19 cellular contexts compared by ENCODE assay signal in genomic region chr12:230925-231671, GRCh38. TPM values are rescaled to one million over a fixed set of nuclear protein-coding genes. Genes with fewer than 3 reads are reported as not detected.
DNase-seq lines count a peak whose midpoint lies in the region; ATAC-seq, FAIRE-seq and TF ChIP-seq lines count a peak whose summit lies in the region.
"Had no signal": no experiment of that assay in that cellular context is flagged by ENCODE, and none has a peak within 500 bp of the region (broad histone marks: within the 10 kb centered on the region; RNA-seq: fewer than 3 reads in every experiment).

No MANE protein-coding gene starts in this region.

- no peak overlapping the region for H2BK5ac ChIP-seq in H1 (ENCODE audit: low read depth, low read length)

- no peak overlapping the region; the same call in 1 of the 2 replicates for H3K18ac ChIP-seq in H1 (ENCODE audit: extremely low read depth, low read length)

- no peak overlapping the region for H4K91ac ChIP-seq in H1 (replicated peaks; ENCODE audit: insufficient read length, low read length)

- no peak for TF ChIP-seq RAD21 in H1 (IDR thresholded peaks at IDR 0.05 in 1 of 2, conservative IDR thresholded peaks at IDR 0.05 in 1 of 2; ENCODE audit: low read depth in 2 of 2, low read length in 2 of 2)

- H3K4me1 ChIP-seq in mammary epithelial cell (ENCODE audit: insufficient read depth, low read length) = no peaks in the 10 kb centered on the region
- H3K4me1 ChIP-seq in H1 (replicated peaks in 1 of 4; ENCODE audit: control insufficient read depth in 3 of 4, insufficient read depth in 4 of 4, low read length in 3 of 4) = peaks cover 0 to 14% (median 5%) of the 10 kb centered on the region in 4 experiments; a peak in 5 of 7 replicates
- no peaks in the 10 kb centered on the region for H3K4me1 ChIP-seq in small intestine (ENCODE audit: control insufficient read depth in 2 of 2, insufficient read depth in 1 of 2, low read depth in 1 of 2, low read length in 1 of 2)
- H3K4me1 ChIP-seq: breast epithelium, left lung, suprapubic skin had no signal

- no peak overlapping the region for H2BK15ac ChIP-seq in H1 (ENCODE audit: low read length)

- H3K9me3 ChIP-seq in mammary epithelial cell (replicated peaks; ENCODE audit: insufficient read depth, low read length) (no peaks in the 10 kb centered on the region), H1 (ENCODE audit: insufficient read depth in 2 of 2, low read depth in 1 of 2, low read length in 1 of 2) (peaks cover 3 to 4% of the 10 kb centered on the region in 2 experiments; a peak in 3 of 4 replicates), small intestine (ENCODE audit: control insufficient read depth, low read depth) (peaks cover 4% of the 10 kb centered on the region)

- no peaks in the 10 kb centered on the region for H3K79me2 ChIP-seq in mammary epithelial cell (ENCODE audit: insufficient read depth, low read length)
- no peaks in the 10 kb centered on the region for H3K79me2 ChIP-seq in H1 (ENCODE audit: control insufficient read depth in 1 of 2, insufficient read depth in 2 of 2, low read length in 2 of 2)

- no peak overlapping the region for H2BK120ac ChIP-seq in H1 (replicated peaks; ENCODE audit: low read depth, low read length)

- peaks cover 2% of the 10 kb centered on the region for H3K27me3 ChIP-seq in mammary epithelial cell (ENCODE audit: insufficient read depth, low read length)
- H3K27me3 ChIP-seq in H1 (replicated peaks in 1 of 4; ENCODE audit: control insufficient read depth in 3 of 4, extremely low read depth in 1 of 4, insufficient read depth in 3 of 4, low read length in 3 of 4) = peaks cover 0 to 2% (median 0%) of the 10 kb centered on the region in 4 experiments; a peak in 3 of 7 replicates
- H3K27me3 ChIP-seq in small intestine (ENCODE audit: control insufficient read depth in 2 of 2, insufficient read depth in 2 of 2, low read length in 2 of 2) = peaks cover 0 to 6% of the 10 kb centered on the region in 2 donors
- H3K27me3 ChIP-seq: breast epithelium had no signal

- no peaks in the 10 kb centered on the region for H4K20me1 ChIP-seq in mammary epithelial cell (ENCODE audit: insufficient read depth, low read length)
- no peaks in the 10 kb centered on the region for H4K20me1 ChIP-seq in H1 (replicated peaks in 1 of 2; ENCODE audit: control insufficient read depth in 1 of 2, insufficient read depth in 2 of 2, low read length in 2 of 2)

- no peak for TF ChIP-seq CTCF in mammary epithelial cell (conservative IDR thresholded peaks at IDR 0.05 in 1 of 2, IDR thresholded peaks at IDR 0.05 in 1 of 2; ENCODE audit: extremely low read depth in 1 of 2, insufficient read depth in 1 of 2, low read depth in 1 of 2, low read length in 2 of 2)
- no peak for TF ChIP-seq CTCF in MCF 10A (IDR thresholded peaks at IDR 0.05; ENCODE audit: unreplicated experiment)
- no peak for TF ChIP-seq CTCF in H1 (IDR thresholded peaks at IDR 0.05; ENCODE audit: control extremely low read depth in 1 of 3, insufficient read depth in 1 of 3, low read depth in 1 of 3, low read length in 3 of 3)

- no peak overlapping the region for H3K4me3 ChIP-seq in mammary epithelial cell (replicated peaks in 1 of 3; ENCODE audit: insufficient read depth in 1 of 3, low read depth in 2 of 3, low read length in 3 of 3)
- H3K4me3 ChIP-seq in H1 (ENCODE audit: extremely low read depth in 1 of 4, insufficient read depth in 2 of 4, low read depth in 3 of 4, low read length in 4 of 4) = no peak overlapping the region; a peak in 1 of 8 replicates
- no peak overlapping the region for H3K4me3 ChIP-seq in small intestine (ENCODE audit: low read depth in 1 of 2, low read length in 2 of 2)
- H3K4me3 ChIP-seq: breast epithelium, left lung, suprapubic skin had no signal

- CTCF ChIA-PET in mammary epithelial cell (lab: Charles Lee; ENCODE audit: low non-redundant PET) = no interaction called here
- CTCF ChIA-PET in MCF 10A (lab: Yijun Ruan, JAX) = interaction anchor here (0.6 to 1.2 kb wide), 3 partner anchors 9 to 124 kb away, joined by 3 to 5 read pairs (median 3); no protein-coding TSS in a partner anchor
- CTCF ChIA-PET in H1 (lab: Charles Lee; ENCODE audit: partially characterized antibody) = interaction anchor here (1.4 to 8.6 kb wide), 3 partner anchors 11 to 32 kb away, joined by 3 to 101 read pairs (median 5); no protein-coding TSS in a partner anchor

- POLR2A ChIA-PET in MCF 10A (lab: Yijun Ruan, JAX) (no interaction called here), H1 (lab: Charles Lee; ENCODE audit: partially characterized antibody) (interaction anchor here (0.8 to 0.9 kb wide), 3 partner anchors 11 to 52 kb away, joined by 3 read pairs; no protein-coding TSS in a partner anchor)

- no peaks in the 10 kb centered on the region for H3K4me1 Mint-ChIP-seq in MCF 10A (ENCODE audit: insufficient read depth, unreplicated experiment)
- H3K4me1 Mint-ChIP-seq: naive B cell had no signal

- H3K27ac ChIP-seq in mammary epithelial cell (ENCODE audit: insufficient read depth, low read depth, low read length) (no peak overlapping the region), H1 (ENCODE audit: low read depth, low read length) (no peak overlapping the region), small intestine (ENCODE audit: low read depth in 1 of 2, low read length in 1 of 2) (no peak overlapping the region)
- H3K27ac ChIP-seq: breast epithelium, left lung, suprapubic skin had no signal

- H3K4me2 ChIP-seq in mammary epithelial cell (ENCODE audit: insufficient read depth, low read depth, low read length) (no peak overlapping the region), H1 (ENCODE audit: insufficient read depth in 1 of 2, low read depth in 2 of 2, low read length in 2 of 2) (no peak overlapping the region)

- no peak overlapping the region for H3K27ac Mint-ChIP-seq in MCF 10A (ENCODE audit: low read depth, unreplicated experiment)
- H3K27ac Mint-ChIP-seq: activated naive CD4-positive, alpha-beta T cell treated with anti-CD3 and anti-CD28 coated beads for 36 hours; CD4-positive, alpha-beta T cell; naive B cell had no signal

- no peaks in the 10 kb centered on the region for H3K79me1 ChIP-seq in H1 (ENCODE audit: low read depth, low read length)

- no peak overlapping the region for H3K23ac ChIP-seq in H1 (ENCODE audit: insufficient read length)

- no peak for TF ChIP-seq POLR2A in H1 (IDR thresholded peaks at IDR 0.05; ENCODE audit: control extremely low read depth in 1 of 2, low read depth in 2 of 2, low read length in 2 of 2)

- H3K9me3 Mint-ChIP-seq in MCF 10A (ENCODE audit: unreplicated experiment) = peaks cover 14% of the 10 kb centered on the region

- no peak overlapping the region for H2BK20ac ChIP-seq in H1 (ENCODE audit: low read length)

- no peak overlapping the region for H3K14ac ChIP-seq in H1 (ENCODE audit: insufficient read length)

- peaks cover 66% of the 10 kb centered on the region for H3K27me3 Mint-ChIP-seq in MCF 10A (ENCODE audit: insufficient read depth, unreplicated experiment)
- H3K27me3 Mint-ChIP-seq: CD4-positive, alpha-beta T cell had no signal

- no peak overlapping the region for H3K56ac ChIP-seq in H1 (replicated peaks; ENCODE audit: insufficient read length, low read depth, low read length)

- intact Hi-C loops in mammary epithelial cell (cut with micrococcal nuclease) = no loop called here
- intact Hi-C loops in MCF 10A (cut with micrococcal nuclease) = no loop called here

- no peaks in the 10 kb centered on the region for H3K36me3 ChIP-seq in mammary epithelial cell (ENCODE audit: insufficient read depth, low read length)
- H3K36me3 ChIP-seq in H1 (ENCODE audit: control insufficient read depth in 2 of 4, insufficient read depth in 4 of 4, low read length in 3 of 4) = no peaks in the 10 kb centered on the region
- H3K36me3 ChIP-seq in small intestine (ENCODE audit: control insufficient read depth in 2 of 2, insufficient read depth in 2 of 2, low read length in 2 of 2) = no peaks in the 10 kb centered on the region
- H3K36me3 ChIP-seq: breast epithelium, left lung, suprapubic skin had no signal

- no peak for ATAC-seq in HG03442 (IDR thresholded peaks at IDR 0.05; ENCODE audit: unreplicated experiment)
- ATAC-seq: activated CD4-positive, CD25-positive, alpha-beta regulatory T cell treated with anti-CD3 and anti-CD28 coated beads, Interleukin-2, amount 50 U/mL, for 24 hours; left lung had no signal

- FAIRE-seq in H1 (lab: Jason Lieb, UNC) (no peak), small intestine (lab: Jason Lieb, UNC) (no peak)

- H2AK5ac ChIP-seq in H1 (ENCODE audit: low read depth, low read length) = no peak overlapping the region

- no peak overlapping the region for H4K8ac ChIP-seq in H1 (ENCODE audit: extremely low read depth, insufficient read depth, low read length)

- in situ Hi-C loops in mammary epithelial cell (cut with MboI; ENCODE audit: low sequenced_read_pairs in 2 of 2) = no loop called here

- no peak overlapping the region for H2BK12ac ChIP-seq in H1 (ENCODE audit: low read depth, low read length)

- TF ChIP-seq EP300 in H1 (IDR thresholded peaks at IDR 0.05; ENCODE audit: borderline replicate concordance in 1 of 2, low read depth in 2 of 2, low read length in 2 of 2) = no peak

- no peak for DNase-seq in mammary epithelial cell
- no peak for DNase-seq in MCF 10A (ENCODE audit: unreplicated experiment)
- DNase-seq in H1 (ENCODE audit: low read depth in 1 of 2, low spot score in 2 of 2) = no peak
- peak; percentile 25 for DNase-seq in occipital lobe (lab: John Stamatoyannopoulos, UW)
- DNase-seq in small intestine = no peak
- DNase-seq in amniotic stem cell (lab: John Stamatoyannopoulos, UW) = no peak
- no peak for DNase-seq in stimulated activated naive CD4-positive, alpha-beta T cell (lab: John Stamatoyannopoulos, UW)
- DNase-seq: activated naive CD4-positive, alpha-beta T cell treated with anti-CD3 and anti-CD28 coated beads for 36 hours; CD4-positive, alpha-beta T cell; left lung; naive B cell; NCI-H446; SHP77 treated with DMSO at 0.1 percent for 48 hours; T-helper 2 cell had no signal

- dilution Hi-C loops in mammary epithelial cell (cut with HindIII; ENCODE audit: low sequenced_read_pairs) = loop anchor here (5.0 kb wide), 1 partner anchor 44 kb away; no protein-coding TSS in a partner anchor

- no peaks in the 10 kb centered on the region for H3K36me3 Mint-ChIP-seq in MCF 10A (ENCODE audit: insufficient read depth, unreplicated experiment)

- no peak overlapping the region for H3K4me3 Mint-ChIP-seq in MCF 10A (ENCODE audit: unreplicated experiment)
- H3K4me3 Mint-ChIP-seq: activated naive CD4-positive, alpha-beta T cell treated with anti-CD3 and anti-CD28 coated beads for 36 hours; CD4-positive, alpha-beta T cell; naive B cell had no signal

- no peak overlapping the region for H4K5ac ChIP-seq in H1 (ENCODE audit: insufficient read length, low read depth, low read length)

- H2AFZ ChIP-seq in mammary epithelial cell (ENCODE audit: low read depth, low read length) = peak overlapping the region; percentile 3
- H2AFZ ChIP-seq in H1 (ENCODE audit: low read length) = peak overlapping the region; percentile 16; the same call in 1 of the 2 replicates

- H3K9ac ChIP-seq in mammary epithelial cell (ENCODE audit: insufficient read depth, low read length) (no peak overlapping the region), H1 (replicated peaks in 1 of 4; ENCODE audit: extremely low read depth in 1 of 4, low read depth in 3 of 4, low read length in 3 of 4) (no peak overlapping the region; a peak in 1 of 7 replicates)

- WGBS in mammary epithelial cell (ENCODE audit: low coverage, missing lambda C conversion rate) = 22% methylated on average over 13 of the region's 14 CpGs
- 62% methylated on average over 10 of the region's 14 CpGs; no CpG with 5 or more reads in 1 of the 2 experiments for WGBS in H1 (ENCODE audit: extremely low coverage in 1 of 2, insufficient coverage in 1 of 2, insufficient read length in 1 of 2, insufficient replicate concordance in 2 of 2, low coverage in 1 of 2, low lambda C conversion rate in 2 of 2, missing lambda C conversion rate in 1 of 2), 2 experiments
- 65 to 71% (median 67%) methylated on average over 14 of the region's 14 CpGs for WGBS in small intestine, 3 donors

- BruUV-seq in mammary epithelial cell (replicated peaks; lab: Mats Ljungman, UMichigan) (no TSS peak), MCF 10A (replicated peaks; lab: Mats Ljungman, UMichigan) (no TSS peak)

- no peaks in the 10 kb centered on the region for H3K23me2 ChIP-seq in H1 (ENCODE audit: low read depth, low read length)

- H3K4ac ChIP-seq in H1 (replicated peaks; ENCODE audit: insufficient read length, low read depth, low read length) = no peak overlapping the region

RNA-seq across cellular contexts. Expression of gene SLC6A12, which starts 17.1 kb away (rescaled TPM):
- total RNA-seq in mammary epithelial cell = under 1 TPM in 1 of 2 donors, not detected in 1; 0.17 TPM
- not detected for polyA plus RNA-seq in mammary epithelial cell
- not detected for polyA minus RNA-seq in mammary epithelial cell
- total RNA-seq in MCF 10A (2022) = not detected in 2 replicates
- 0.65 and 1.1 TPM in 2 replicates for total RNA-seq in H1 (2021; fragmentation: NEBNext Ultra II Directional; extraction: Animal tissue kit (Norgen Biotek cat#: 25700))
- polyA plus RNA-seq in H1 (2011; rRNA removed) = 0.63 and 0.70 TPM in 2 replicates
- 0.44 TPM for polyA plus RNA-seq in H1 (2011; cell fraction: cytosol; rRNA removed)
- polyA plus RNA-seq in H1 (2011; cell fraction: nucleus; rRNA removed) = 1.6 TPM
- 0.33 to 1.2 TPM (median 0.91 TPM) in 4 replicates for polyA plus RNA-seq in H1 (2012, experiment 1 of 2)
- 0.56 TPM for polyA plus RNA-seq in H1 (2012, experiment 2 of 2)
- polyA plus RNA-seq in H1 (2013, experiment 1 of 2) = 0.36 TPM
- 0.46 TPM for polyA plus RNA-seq in H1 (2013, experiment 2 of 2)
- polyA minus RNA-seq in H1 (2011; rRNA and poly(A)+ RNA removed) = 1.8 and 3.6 TPM in 2 replicates
- not detected for polyA minus RNA-seq in H1 (2011; cell fraction: cytosol; rRNA and poly(A)+ RNA removed)
- polyA minus RNA-seq in H1 (2011; cell fraction: nucleus; rRNA and poly(A)+ RNA removed) = 1.8 TPM
- total RNA-seq in occipital lobe = 4.4 TPM
- 1 to 10 TPM in 2 of 3 donors, under 1 TPM in 1; 0.48 to 9.4 (median 3.0) TPM for polyA plus RNA-seq in small intestine
- total RNA-seq: A673; CD4-positive, alpha-beta T cell had no signal

RNA-seq across cellular contexts. Expression of gene SLC6A13, which starts 31.5 kb away (rescaled TPM):
- under 1 TPM; 0.49 to 0.50 TPM for total RNA-seq in mammary epithelial cell
- not detected for polyA plus RNA-seq in mammary epithelial cell
- not detected for polyA minus RNA-seq in mammary epithelial cell
- total RNA-seq in MCF 10A (2022) = 0.72 and 1.3 TPM in 2 replicates
- total RNA-seq in H1 (2021; fragmentation: NEBNext Ultra II Directional; extraction: Animal tissue kit (Norgen Biotek cat#: 25700)) = not detected in 2 replicates
- 0.03 and 0.19 TPM in 2 replicates for polyA plus RNA-seq in H1 (2011; rRNA removed)
- polyA plus RNA-seq in H1 (2011; cell fraction: cytosol; rRNA removed) = 0.05 TPM
- polyA plus RNA-seq in H1 (2011; cell fraction: nucleus; rRNA removed) = 0.61 TPM
- 0.39 TPM in 1 of 4 replicates, not detected in the others for polyA plus RNA-seq in H1 (2012, experiment 1 of 2)
- polyA plus RNA-seq in H1 (2012, experiment 2 of 2) = not detected
- polyA plus RNA-seq in H1 (2013, experiment 1 of 2) = 0.06 TPM
- 0.11 TPM for polyA plus RNA-seq in H1 (2013, experiment 2 of 2)
- 0.16 and 0.24 TPM in 2 replicates for polyA minus RNA-seq in H1 (2011; rRNA and poly(A)+ RNA removed)
- polyA minus RNA-seq in H1 (2011; cell fraction: cytosol; rRNA and poly(A)+ RNA removed) = not detected
- polyA minus RNA-seq in H1 (2011; cell fraction: nucleus; rRNA and poly(A)+ RNA removed) = 1.6 TPM
- 10.0 TPM for total RNA-seq in occipital lobe
- 10 to 100 TPM in 2 of 3 donors, under 1 TPM in 1; 0.24 to 18.6 (median 11.3) TPM for polyA plus RNA-seq in small intestine
- total RNA-seq: A673; activated naive CD4-positive, alpha-beta T cell treated with anti-CD3 and anti-CD28 coated beads for 36 hours; suprapubic skin had no signal
